25 cellular contexts compared by ENCODE assay signal in the genomic region with DNA sequence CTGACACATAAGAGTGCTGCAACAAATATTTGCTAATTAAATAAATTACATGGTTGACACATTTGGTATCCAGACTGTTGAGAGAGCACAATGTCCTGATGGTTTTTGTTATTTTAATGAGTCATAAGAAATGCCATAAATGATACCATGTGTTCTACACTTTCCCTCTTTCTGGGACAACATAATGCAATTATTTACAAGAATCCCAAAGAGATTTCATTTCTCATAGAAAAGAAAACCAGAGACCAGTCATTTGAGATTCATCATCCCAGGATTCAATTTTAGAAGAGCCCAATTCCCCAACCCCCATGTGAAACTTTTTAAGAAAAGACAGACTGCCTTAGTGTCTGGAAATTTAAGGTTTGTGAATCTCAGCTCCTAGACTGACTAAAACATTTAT.
DNase-seq lines count a peak whose midpoint lies in the region; ATAC-seq and TF ChIP-seq lines count a peak whose summit lies in the region.
"Had no signal": no experiment of that assay in that cellular context is flagged by ENCODE, and none has a peak within 500 bp of the region (broad histone marks: within the 10 kb centered on the region; RNA-seq: fewer than 3 reads in every experiment).

No MANE protein-coding gene starts in this region.

- no peaks in the 10 kb centered on the region for H3K27me3 Mint-ChIP-seq in chondrocyte (ENCODE audit: low read depth)
- H3K27me3 Mint-ChIP-seq: stimulated activated memory B cell treated with anti-CD40 and anti-IgM and Interleukin-4, amounts not matched to agents 10 μg/mL and 1 μg/mL and 100 μg/mL, for 72 hours had no signal

- peaks cover 46% of the 10 kb centered on the region for H3K9me3 Mint-ChIP-seq in chondrocyte (ENCODE audit: low read depth)

- DNase-seq in AG08395 (ENCODE audit: low spot score): peak; percentile 60
- DNase-seq in HCEC 1CT: peak; percentile 72
- DNase-seq in chondrocyte (ENCODE audit: low spot score): no peak
- peak; percentile 28 for DNase-seq in kidney tubule cell (ENCODE audit: low spot score)
- no peak for DNase-seq in activated CD4-positive, alpha-beta T cell treated with anti-CD3 and anti-CD28 coated beads for 1 hour
- DNase-seq: activated effector memory CD4-positive, alpha-beta T cell treated with anti-CD3 and anti-CD28 coated beads, Interleukin-2, amount 50 U/mL, for 16 hours; adrenal gland; cerebellar nuclear complex; gastrocnemius medialis; Kasumi-1; left colon; midbrain; NCI-H1105 treated with DMSO at 0.1 percent for 48 hours; NCI-H774; PC-3; retina; stimulated activated CD4-positive, alpha-beta T cell treated with anti-CD3 and anti-CD28 coated beads, Interleukin-15, amount 100 ng/mL, for 24 hours; T1000; tibial artery had no signal

- TF ChIP-seq CTCF in chondrocyte (IDR thresholded peaks at IDR 0.05): no peak

- H3K36me3 Mint-ChIP-seq in chondrocyte (ENCODE audit: low read depth): peaks cover 15% of the 10 kb centered on the region
- H3K36me3 Mint-ChIP-seq: neural progenitor cell; stimulated activated memory B cell treated with anti-CD40 and anti-IgM and Interleukin-4, amounts not matched to agents 10 μg/mL and 1 μg/mL and 100 μg/mL, for 72 hours had no signal

- ATAC-seq in GM18907 (IDR thresholded peaks at IDR 0.05; ENCODE audit: unreplicated experiment): no peak
- no peak for ATAC-seq in HG02571 (IDR thresholded peaks at IDR 0.05; ENCODE audit: unreplicated experiment)
- ATAC-seq in GM21447 (IDR thresholded peaks at IDR 0.05; ENCODE audit: unreplicated experiment): no peak
- ATAC-seq: activated CD4-positive, CD25-positive, alpha-beta regulatory T cell treated with anti-CD3 and anti-CD28 coated beads, Interleukin-2, amount 50 U/mL, for 24 hours; gastrocnemius medialis; left colon; PC-3; stimulated activated memory B cell treated with anti-CD40 and anti-IgM and Interleukin-4, amounts not matched to agents 10 μg/mL and 1 μg/mL and 100 μg/mL, for 72 hours had no signal

- peak overlapping the region; percentile 80 for H3K27ac Mint-ChIP-seq in chondrocyte (ENCODE audit: unreplicated experiment)
- H3K27ac Mint-ChIP-seq: neural progenitor cell; stimulated activated memory B cell treated with anti-CD40 and anti-IgM and Interleukin-4, amounts not matched to agents 10 μg/mL and 1 μg/mL and 100 μg/mL, for 72 hours had no signal

- H3K4me1 Mint-ChIP-seq in chondrocyte (ENCODE audit: low read depth): peaks cover 35% of the 10 kb centered on the region
- H3K4me1 Mint-ChIP-seq: stimulated activated memory B cell treated with anti-CD40 and anti-IgM and Interleukin-4, amounts not matched to agents 10 μg/mL and 1 μg/mL and 100 μg/mL, for 72 hours had no signal

- no peak overlapping the region for H3K4me3 Mint-ChIP-seq in chondrocyte (ENCODE audit: unreplicated experiment)
- H3K4me3 Mint-ChIP-seq: neural progenitor cell; stimulated activated memory B cell treated with anti-CD40 and anti-IgM and Interleukin-4, amounts not matched to agents 10 μg/mL and 1 μg/mL and 100 μg/mL, for 72 hours had no signal

Comparison
In these comparisons a context has a peak if more than half of its experiments do, and no peak if none do; other contexts are left out.
1. DNase-seq: peak in AG08395 (single experiment), HCEC 1CT (single experiment) and kidney tubule cell (single experiment); none in chondrocyte (single experiment) and activated CD4-positive, alpha-beta T cell treated with anti-CD3 and anti-CD28 coated beads for 1 hour (single experiment).